8 cellular contexts compared by ENCODE assay signal in the genomic region with DNA sequence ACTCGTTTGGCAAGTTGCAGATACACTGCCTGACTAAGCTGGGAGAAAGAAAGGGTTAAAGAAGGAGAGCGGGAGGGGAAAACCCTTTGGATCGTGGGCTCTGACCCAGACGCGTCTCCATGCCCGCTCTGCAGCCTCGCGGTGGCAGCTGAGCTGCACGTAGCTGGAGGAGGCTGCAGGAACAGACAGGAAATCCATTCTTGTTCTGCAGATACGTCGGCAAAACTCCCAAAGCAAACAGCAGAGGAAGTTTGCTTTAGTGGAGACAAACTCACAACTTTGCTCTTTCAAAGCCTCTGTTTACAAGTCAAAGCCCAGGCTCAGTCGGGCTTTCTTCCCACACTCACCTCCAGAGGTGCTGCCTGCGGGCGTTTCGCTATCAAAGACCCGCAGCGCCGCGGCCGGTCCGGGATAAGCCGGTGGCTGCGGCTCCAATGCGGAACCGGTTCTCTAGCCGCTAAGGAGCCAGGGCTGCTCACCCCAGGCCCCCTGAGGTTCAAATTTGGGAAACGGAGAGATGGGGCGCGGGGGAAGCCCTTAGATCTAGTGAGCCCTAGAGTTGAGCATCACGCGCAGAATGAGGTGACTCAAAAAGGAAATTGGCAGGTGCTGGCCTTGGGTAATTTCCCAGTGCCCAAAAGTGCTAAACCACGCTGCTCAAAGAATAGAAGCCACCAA.
DNase-seq lines count a peak whose midpoint lies in the region; ATAC-seq, FAIRE-seq and TF ChIP-seq lines count a peak whose summit lies in the region.

No MANE protein-coding gene starts in this region.

- H3K4me2 ChIP-seq in PC-3 (ENCODE audit: low read length) (peak overlapping the region; percentile 91), K562 (ENCODE audit: insufficient read depth, low read length) (no peak overlapping the region; the same call in 1 of the 2 replicates), smooth muscle cell (peak overlapping the region; percentile 96), SK-N-SH (no peak overlapping the region)

- peaks cover 14% of the 10 kb centered on the region for H3K4me1 ChIP-seq in PC-3 (ENCODE audit: insufficient read depth, low read length)
- peaks cover 0 to 3% of the 10 kb centered on the region in 2 experiments; a peak in 1 of 5 replicates for H3K4me1 ChIP-seq in K562 (replicated peaks in 1 of 2; ENCODE audit: control insufficient read depth in 2 of 2, insufficient read depth in 2 of 2, low read length in 2 of 2)
- H3K4me1 ChIP-seq in smooth muscle cell (ENCODE audit: low read depth): peaks cover 11% of the 10 kb centered on the region
- H3K4me1 ChIP-seq in SK-N-SH (ENCODE audit: control insufficient read depth in 1 of 2, insufficient read depth in 2 of 2, low read depth in 1 of 2, low read length in 1 of 2): peaks cover 0 to 19% of the 10 kb centered on the region in 2 experiments; a peak in 3 of 4 replicates

- no peaks in the 10 kb centered on the region for H3K9me3 ChIP-seq in PC-3 (ENCODE audit: low read length)
- no peaks in the 10 kb centered on the region for H3K9me3 ChIP-seq in K562 (replicated peaks; ENCODE audit: control insufficient read depth, insufficient read depth, low read depth, low read length)
- H3K9me3 ChIP-seq in smooth muscle cell (replicated peaks; ENCODE audit: low read depth): no peaks in the 10 kb centered on the region
- H3K9me3 ChIP-seq in SK-N-SH: no peaks in the 10 kb centered on the region

- no peak for TF ChIP-seq RAD21 in K562 (CRISPR knock-in tag; conservative IDR thresholded peaks at IDR 0.05 in 1 of 2, IDR thresholded peaks at IDR 0.05 in 1 of 2)
- TF ChIP-seq RAD21 in SK-N-SH (IDR thresholded peaks at IDR 0.05; ENCODE audit: low read length): no peak

- TF ChIP-seq CTCF in PC-3 (conservative IDR thresholded peaks at IDR 0.05; ENCODE audit: low read depth, low read length): no peak; the same call in 1 of the 2 replicates
- TF ChIP-seq CTCF in K562 (IDR thresholded peaks at IDR 0.05 in 2 of 3, conservative IDR thresholded peaks at IDR 0.05 in 1 of 3; ENCODE audit: insufficient read depth in 2 of 3, low read depth in 1 of 3, low read length in 3 of 3): no peak
- TF ChIP-seq CTCF in smooth muscle cell (IDR thresholded peaks at IDR 0.05; ENCODE audit: borderline replicate concordance, insufficient read depth, poor library complexity, severe bottlenecking): no peak
- no peak for TF ChIP-seq CTCF in SK-N-SH (IDR thresholded peaks at IDR 0.05)

- ATAC-seq in HG02642 (IDR thresholded peaks at IDR 0.05; ENCODE audit: poor library complexity, unreplicated experiment): peak; percentile 76
- ATAC-seq in PC-3: peak; percentile 71
- ATAC-seq in K562: peak; percentile 60

- intact Hi-C loops in PC-3 (cut with micrococcal nuclease) (loop anchor here (5.0 kb wide), 1 partner anchor 446 kb away; no protein-coding TSS in a partner anchor), K562 (cut with micrococcal nuclease) (loop anchor here (2.0 to 10.0 kb wide), 3 partner anchors 935 to 1889 kb away; no protein-coding TSS in a partner anchor)

- peak overlapping the region; percentile 59 for H3K4me3 ChIP-seq in PC-3 (ENCODE audit: low read length)
- no peak overlapping the region for H3K4me3 ChIP-seq in K562
- H3K4me3 ChIP-seq in smooth muscle cell: peak overlapping the region; percentile 56
- no peak overlapping the region for H3K4me3 ChIP-seq in SK-N-SH (ENCODE audit: low read depth in 2 of 2, low read length in 1 of 2)

- BruUV-seq in PC-3 (replicated peaks; lab: Mats Ljungman, UMichigan) (no TSS peak), K562 (replicated peaks; lab: Mats Ljungman, UMichigan) (no TSS peak)

- H3F3A ChIP-seq in PC-3 (ENCODE audit: low read length, unreplicated experiment) (no peaks in the 10 kb centered on the region), smooth muscle cell (ENCODE audit: low read depth) (no peaks in the 10 kb centered on the region), SK-N-SH (replicated peaks; ENCODE audit: insufficient read depth) (peaks cover 3% of the 10 kb centered on the region)

- no peak for FAIRE-seq in K562 (lab: Jason Lieb, UNC)

- H3K9me2 ChIP-seq in PC-3 (replicated peaks; ENCODE audit: low read length) (no peaks in the 10 kb centered on the region), SK-N-SH (no peaks in the 10 kb centered on the region)

- peak in 2 of 3 experiments; percentile 58 to 69 for DNase-seq in NCI-H1417 (lab: John Stamatoyannopoulos, UW)
- no peak for DNase-seq in NCI-H1417 treated with DMSO at 0.1 percent for 48 hours (lab: John Stamatoyannopoulos, UW)
- DNase-seq in PC-3: peak; percentile 38
- no peak for DNase-seq in K562 (ENCODE audit: extremely low read depth in 1 of 4, low spot score in 3 of 4)
- peak; percentile 18 for DNase-seq in iris pigment epithelial cell (ENCODE audit: low read depth)
- no peak for DNase-seq in smooth muscle cell (lab: John Stamatoyannopoulos, UW; ENCODE audit: unreplicated experiment)
- no peak for DNase-seq in SK-N-SH

- H3K9ac ChIP-seq in PC-3 (ENCODE audit: low read length) (no peak overlapping the region), K562 (ENCODE audit: insufficient read depth in 1 of 2, low read depth in 2 of 2, low read length in 2 of 2) (no peak overlapping the region), smooth muscle cell (ENCODE audit: low read depth) (no peak overlapping the region), SK-N-SH (no peak overlapping the region)

- WGBS in K562 (ENCODE audit: insufficient coverage, low coverage, missing lambda C conversion rate): 2% methylated on average over 31 of the region's 32 CpGs
- 4% methylated on average over 32 of the region's 32 CpGs for WGBS in smooth muscle cell (ENCODE audit: low lambda C conversion rate)
- 92% methylated on average over 30 of the region's 32 CpGs for WGBS in SK-N-SH (ENCODE audit: low lambda C conversion rate)

- CTCF ChIA-PET in PC-3 (lab: Charles Lee) (interaction anchor here (0.6 kb wide), 1 partner anchor 12 kb away, joined by 3 read pairs; no protein-coding TSS in a partner anchor), K562 (lab: Yijun Ruan, JAX; ENCODE audit: low intra/inter-chr PET ratio) (interaction anchor here (1.5 kb wide), 1 partner anchor 938 kb away, joined by 4 read pairs; no protein-coding TSS in a partner anchor), SK-N-SH (lab: Yijun Ruan, JAX) (interaction anchor here (1.2 to 3.8 kb wide), 6 partner anchors 12 to 1107 kb away, joined by 3 to 29 read pairs (median 7); no protein-coding TSS in a partner anchor)

- no peaks in the 10 kb centered on the region for H3K9me1 ChIP-seq in K562 (ENCODE audit: control insufficient read depth, insufficient read depth, low read length)

- H2AFZ ChIP-seq in PC-3 (ENCODE audit: low read length) (peak overlapping the region; percentile 72), K562 (ENCODE audit: low read depth, low read length) (no peak overlapping the region), smooth muscle cell (ENCODE audit: low read depth) (peak overlapping the region; percentile 77), SK-N-SH (ENCODE audit: low read depth) (no peak overlapping the region)

- TF ChIP-seq POLR2A in K562 (conservative IDR thresholded peaks at IDR 0.05): no peak

- POLR2A ChIA-PET in PC-3 (lab: Charles Lee; ENCODE audit: unreplicated experiment) (no interaction called here), K562 (lab: Yijun Ruan, JAX) (no interaction called here), SK-N-SH (lab: Yijun Ruan, JAX) (no interaction called here)

- no peaks in the 10 kb centered on the region for H3K79me2 ChIP-seq in PC-3 (ENCODE audit: low read length)
- H3K79me2 ChIP-seq in K562 (ENCODE audit: control insufficient read depth, insufficient read depth, low read length): no peaks in the 10 kb centered on the region
- no peaks in the 10 kb centered on the region for H3K79me2 ChIP-seq in smooth muscle cell (ENCODE audit: low read depth)
- no peaks in the 10 kb centered on the region for H3K79me2 ChIP-seq in SK-N-SH (ENCODE audit: insufficient read depth)

- no peaks in the 10 kb centered on the region for H4K20me1 ChIP-seq in PC-3 (ENCODE audit: low read length)
- no peaks in the 10 kb centered on the region for H4K20me1 ChIP-seq in K562 (replicated peaks; ENCODE audit: control insufficient read depth, insufficient read depth, low read length)
- no peaks in the 10 kb centered on the region for H4K20me1 ChIP-seq in smooth muscle cell (ENCODE audit: low read depth)
- no peaks in the 10 kb centered on the region for H4K20me1 ChIP-seq in SK-N-SH (ENCODE audit: insufficient read depth)

- no peak overlapping the region for H3K27ac ChIP-seq in PC-3 (ENCODE audit: low read length)
- no peak overlapping the region for H3K27ac ChIP-seq in K562 (ENCODE audit: extremely low read depth, low read depth, low read length)
- H3K27ac ChIP-seq in smooth muscle cell (ENCODE audit: low read depth): no peak overlapping the region
- H3K27ac ChIP-seq in SK-N-SH (ENCODE audit: low read depth in 2 of 2, low read length in 1 of 2): no peak overlapping the region

- no peak for TF ChIP-seq EP300 in K562 (IDR thresholded peaks at IDR 0.05; ENCODE audit: low read length)
- TF ChIP-seq EP300 in SK-N-SH (IDR thresholded peaks at IDR 0.05; ENCODE audit: borderline replicate concordance in 1 of 2, low read depth in 1 of 2, low read length in 1 of 2): no peak

- in situ Hi-C loops in K562 (cut with MboI): loop anchor here (10.0 to 25.0 kb wide), 2 partner anchors 919 to 1646 kb away; no protein-coding TSS in a partner anchor

- H3K27me3 ChIP-seq in PC-3 (ENCODE audit: low read length): peaks cover 56% of the 10 kb centered on the region
- H3K27me3 ChIP-seq in K562 (ENCODE audit: control insufficient read depth in 2 of 2, insufficient read depth in 2 of 2, low read length in 2 of 2): peaks cover 8 to 10% of the 10 kb centered on the region in 2 experiments; a peak in 4 of 5 replicates
- H3K27me3 ChIP-seq in smooth muscle cell (ENCODE audit: low read depth): peaks cover 46% of the 10 kb centered on the region
- no peaks in the 10 kb centered on the region for H3K27me3 ChIP-seq in SK-N-SH (ENCODE audit: insufficient read depth)

- no peaks in the 10 kb centered on the region for H3K36me3 ChIP-seq in PC-3 (ENCODE audit: low read depth, low read length)
- H3K36me3 ChIP-seq in K562 (ENCODE audit: control insufficient read depth, insufficient read depth, low read length): no peaks in the 10 kb centered on the region
- no peaks in the 10 kb centered on the region for H3K36me3 ChIP-seq in smooth muscle cell (ENCODE audit: low read depth)
- no peaks in the 10 kb centered on the region for H3K36me3 ChIP-seq in SK-N-SH (replicated peaks in 1 of 2; ENCODE audit: control insufficient read depth in 1 of 2, insufficient read depth in 2 of 2, low read length in 1 of 2)

TF ChIP-seq in K562, 482 proteins besides CTCF, POLR2A, EP300 and RAD21 (continues in another document):
- TF ChIP-seq NR2F6 (CRISPR knock-in tag; IDR thresholded peaks at IDR 0.05): no peak
- no peak for TF ChIP-seq IFI16 (CRISPR knock-in tag; IDR thresholded peaks at IDR 0.05)

TF ChIP-seq in SK-N-SH, 30 proteins besides CTCF, POLR2A, EP300 and RAD21:
- no peak for TF ChIP-seq JUND (IDR thresholded peaks at IDR 0.05)
- TF ChIP-seq NRF1 (IDR thresholded peaks at IDR 0.05; ENCODE audit: low read depth, low read length): no peak
- no peak for TF ChIP-seq ELF1 (IDR thresholded peaks at IDR 0.05)
- TF ChIP-seq NFIC (IDR thresholded peaks at IDR 0.05; ENCODE audit: borderline replicate concordance): no peak
- no peak for TF ChIP-seq SIN3A (IDR thresholded peaks at IDR 0.05; ENCODE audit: borderline replicate concordance, low read depth, low read length)
- no peak for TF ChIP-seq GABPA (IDR thresholded peaks at IDR 0.05; ENCODE audit: low read depth)

Comparison
In these comparisons a context has a peak if more than half of its experiments do, and no peak if none do; other contexts are left out.
1. DNase-seq: peak in NCI-H1417 (2 of 3), PC-3 (single experiment) and iris pigment epithelial cell (single experiment); none in NCI-H1417 treated with DMSO at 0.1 percent for 48 hours (single experiment), K562 (0 of 4), smooth muscle cell (single experiment) and SK-N-SH (single experiment).
2. H2AFZ ChIP-seq: peak in PC-3 (single experiment) and smooth muscle cell (single experiment); none in K562 (single experiment) and SK-N-SH (single experiment).
3. H3K4me2 ChIP-seq: peak in PC-3 (single experiment) and smooth muscle cell (single experiment); none in K562 (single experiment) and SK-N-SH (single experiment).
4. H3K4me3 ChIP-seq: peak in PC-3 (single experiment) and smooth muscle cell (single experiment); none in K562 (single experiment) and SK-N-SH (0 of 2).
5. Peak in every context shown above with its lines, with median percentiles within 50 percentile points of each other: ATAC-seq.